ENCODE assay signal across 8 cellular contexts in the genomic region with DNA sequence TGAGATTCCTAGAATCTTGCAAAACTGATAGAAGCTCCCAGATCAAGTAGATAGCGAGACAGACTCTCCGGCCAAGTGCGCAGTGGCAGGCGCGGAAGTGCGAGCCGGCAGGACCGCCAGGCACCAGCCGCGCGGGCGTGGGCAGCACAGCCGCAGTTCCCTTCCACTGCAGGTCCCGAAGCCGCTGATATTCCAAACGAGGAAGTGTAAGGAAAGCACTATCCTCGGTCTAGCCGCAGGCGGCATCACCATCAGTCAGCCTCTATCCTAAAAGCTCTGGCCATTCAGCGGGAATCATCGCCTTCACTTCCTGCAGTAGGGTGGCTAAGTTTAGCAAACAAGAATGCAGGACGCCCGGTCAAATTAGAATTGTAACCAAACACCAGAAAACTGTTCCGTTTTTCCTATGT. TPM values are rescaled to one million over a fixed set of nuclear protein-coding genes. Genes with fewer than 3 reads are reported as not detected.
DNase-seq lines count a peak whose midpoint lies in the region; ATAC-seq, FAIRE-seq and TF ChIP-seq lines count a peak whose summit lies in the region.

No MANE protein-coding gene starts in this region.

- no peak overlapping the region for H3K27ac Mint-ChIP-seq in activated T-cell treated with anti-CD3 and anti-CD28 coated beads, Interleukin-2, amount 50 U/mL, for 72 hours
- H3K27ac Mint-ChIP-seq in naive thymus-derived CD8-positive, alpha-beta T cell = peak overlapping the region; percentile 22 to 96 (median 91)

- H3K9me3 Mint-ChIP-seq in activated T-cell treated with anti-CD3 and anti-CD28 coated beads, Interleukin-2, amount 50 U/mL, for 72 hours = no peaks in the 10 kb centered on the region
- no peaks in the 10 kb centered on the region for H3K9me3 Mint-ChIP-seq in naive thymus-derived CD8-positive, alpha-beta T cell

- TF ChIP-seq CTCF in foreskin fibroblast (IDR thresholded peaks at IDR 0.05; ENCODE audit: low read depth, low read length) = no peak

- H3K27me3 ChIP-seq in aorta (ENCODE audit: control insufficient read depth in 1 of 2, insufficient read depth in 2 of 2, low read length in 1 of 2) = no peaks in the 10 kb centered on the region

- intact Hi-C loops in aorta (cut with DNase I) = loop anchor here (2.0 to 10.0 kb wide), 4 partner anchors 18 to 300 kb away; a partner anchor contains a TSS

- FAIRE-seq in GM12891 (lab: Jason Lieb, UNC) = peak; percentile 62

- H3K36me3 ChIP-seq in aorta (ENCODE audit: control insufficient read depth in 1 of 2, insufficient read depth in 2 of 2, low read length in 1 of 2) = peaks cover 1 to 4% of the 10 kb centered on the region in 2 donors

- TF ChIP-seq POLR2A in GM12891 (IDR thresholded peaks at IDR 0.05; ENCODE audit: low read depth, low read length) = no peak

- H3K4me3 ChIP-seq in foreskin fibroblast (ENCODE audit: low read depth in 1 of 2, low read length in 2 of 2) (peak overlapping the region; percentile 84 to 91), aorta (ENCODE audit: low read length in 2 of 2) (peak overlapping the region; percentile 55 to 62)

- H3K36me3 Mint-ChIP-seq in activated T-cell treated with anti-CD3 and anti-CD28 coated beads, Interleukin-2, amount 50 U/mL, for 72 hours (ENCODE audit: insufficient read depth in 2 of 2) = peaks cover 2 to 3% of the 10 kb centered on the region in 2 donors
- peaks cover 0 to 13% (median 2%) of the 10 kb centered on the region in 3 donors for H3K36me3 Mint-ChIP-seq in naive thymus-derived CD8-positive, alpha-beta T cell

- no peaks in the 10 kb centered on the region for H3K9me3 ChIP-seq in aorta (ENCODE audit: control insufficient read depth, low read length)

- WGBS in aorta, 2 donors = 0 to 1% methylated on average over 24 of the region's 24 CpGs

- H3K4me1 ChIP-seq in aorta (ENCODE audit: control insufficient read depth in 1 of 2, insufficient read depth in 2 of 2, low read length in 2 of 2) = no peaks in the 10 kb centered on the region

- POLR2A ChIA-PET in naive thymus-derived CD8-positive, alpha-beta T cell (lab: Charles Lee) = interaction anchor here (0.9 to 2.6 kb wide), 4 partner anchors 16 to 295 kb away, joined by 3 to 21 read pairs (median 6); a partner anchor contains a TSS

- peak; percentile 38 for ATAC-seq in HG02763 (IDR thresholded peaks at IDR 0.05; ENCODE audit: unreplicated experiment)
- peak; percentile 36 to 50 for ATAC-seq in activated T-cell treated with anti-CD3 and anti-CD28 coated beads, Interleukin-2, amount 50 U/mL, for 72 hours (replicated peaks in 1 of 2)
- ATAC-seq in naive thymus-derived CD8-positive, alpha-beta T cell = peak; percentile 24 to 39
- ATAC-seq in aorta (ENCODE audit: low FRiP score) = peak; percentile 77

- no peaks in the 10 kb centered on the region for H3K27me3 Mint-ChIP-seq in activated T-cell treated with anti-CD3 and anti-CD28 coated beads, Interleukin-2, amount 50 U/mL, for 72 hours (ENCODE audit: low read depth)
- H3K27me3 Mint-ChIP-seq in naive thymus-derived CD8-positive, alpha-beta T cell = no peaks in the 10 kb centered on the region

- peak; percentile 52 for DNase-seq in AG08396 (ENCODE audit: low spot score)
- DNase-seq in GM12891 (ENCODE audit: insufficient read length, low spot score) = peak; percentile 18
- peak; percentile 64 for DNase-seq in NCI-H146 (lab: John Stamatoyannopoulos, UW)
- peak; percentile 36 to 51 for DNase-seq in activated T-cell treated with anti-CD3 and anti-CD28 coated beads, Interleukin-2, amount 50 U/mL, for 72 hours
- DNase-seq in foreskin fibroblast = peak; percentile 45 to 72
- peak in 4 of 10 donors; percentile 6 to 29 (median 8) for DNase-seq in naive thymus-derived CD8-positive, alpha-beta T cell
- DNase-seq in aorta = peak; percentile 71 to 82

- H3K4me3 Mint-ChIP-seq in activated T-cell treated with anti-CD3 and anti-CD28 coated beads, Interleukin-2, amount 50 U/mL, for 72 hours = peak overlapping the region; percentile 87 to 97
- peak overlapping the region; percentile 87 to 98 (median 92) for H3K4me3 Mint-ChIP-seq in naive thymus-derived CD8-positive, alpha-beta T cell

- peaks cover 16% of the 10 kb centered on the region for H3K4me1 Mint-ChIP-seq in activated T-cell treated with anti-CD3 and anti-CD28 coated beads, Interleukin-2, amount 50 U/mL, for 72 hours (ENCODE audit: low read depth)
- H3K4me1 Mint-ChIP-seq in naive thymus-derived CD8-positive, alpha-beta T cell = peaks cover 6 to 26% (median 23%) of the 10 kb centered on the region in 4 donors

- H3K27ac ChIP-seq in aorta (ENCODE audit: low read depth in 1 of 2, low read length in 2 of 2) = peak overlapping the region; percentile 28 to 66

TF ChIP-seq in GM12891, 5 proteins besides CTCF, POLR2A, EP300 and RAD21:
- peak; percentile 45; the same call in 1 of the 2 replicates for TF ChIP-seq SPI1 (IDR thresholded peaks at IDR 0.05; ENCODE audit: low read depth, low read length)
- TF ChIP-seq POLR2AphosphoS5 (IDR thresholded peaks at IDR 0.05; ENCODE audit: low read depth, low read length) = no peak
- TF ChIP-seq TAF1 (IDR thresholded peaks at IDR 0.05; ENCODE audit: low read depth, low read length) = no peak
- no peak for TF ChIP-seq POU2F2 (IDR thresholded peaks at IDR 0.05; ENCODE audit: low read depth, low read length)

RNA-seq across cellular contexts. Expression of a gene that starts 0.7 kb away (rescaled TPM):
- 14.3 TPM for polyA plus RNA-seq in GM12891 (2012; ENCODE audit: low read depth, missing spikeins)
- total RNA-seq in activated T-cell treated with anti-CD3 and anti-CD28 coated beads, Interleukin-2, amount 50 U/mL, for 72 hours = 10 to 100 TPM; 22.7 to 32.1 TPM
- total RNA-seq in naive thymus-derived CD8-positive, alpha-beta T cell = 10 to 100 TPM; 14.7 to 15.9 TPM
- polyA plus RNA-seq in naive thymus-derived CD8-positive, alpha-beta T cell = 10 to 100 TPM in 1 of 3 donors, 1 to 10 TPM in 2; 7.0 to 12.8 (median 9.4) TPM
- total RNA-seq in aorta = 10 to 100 TPM; 13.4 to 14.4 TPM
- polyA plus RNA-seq in aorta = 10 to 100 TPM; 14.8 to 30.8 TPM

RNA-seq across cellular contexts. Expression of a gene that starts 17.3 kb away (rescaled TPM):
- polyA plus RNA-seq in GM12891 (2012; ENCODE audit: low read depth, missing spikeins) = 13.9 TPM
- 10 to 100 TPM; 49.1 to 49.7 TPM for total RNA-seq in activated T-cell treated with anti-CD3 and anti-CD28 coated beads, Interleukin-2, amount 50 U/mL, for 72 hours
- total RNA-seq in naive thymus-derived CD8-positive, alpha-beta T cell = 10 to 100 TPM; 63.4 to 63.5 TPM
- polyA plus RNA-seq in naive thymus-derived CD8-positive, alpha-beta T cell = 10 to 100 TPM; 50.5 to 67.0 (median 55.0) TPM
- total RNA-seq in aorta = 10 to 100 TPM; 76.2 to 76.5 TPM
- 10 to 100 TPM; 10.7 to 30.2 TPM for polyA plus RNA-seq in aorta

RNA-seq across cellular contexts. Expression of a gene that starts 45.1 kb away (rescaled TPM):
- polyA plus RNA-seq in GM12891 (2012; ENCODE audit: low read depth, missing spikeins) = 14.8 TPM
- 10 to 100 TPM; 85.2 to 96.6 TPM for total RNA-seq in activated T-cell treated with anti-CD3 and anti-CD28 coated beads, Interleukin-2, amount 50 U/mL, for 72 hours
- total RNA-seq in naive thymus-derived CD8-positive, alpha-beta T cell = 10 to 100 TPM; 67.5 to 71.2 TPM
- polyA plus RNA-seq in naive thymus-derived CD8-positive, alpha-beta T cell = 100 to 1,000 TPM in 2 of 3 donors, 10 to 100 TPM in 1; 89.4 to 128 (median 104) TPM
- 10 to 100 TPM; 62.9 to 71.7 TPM for total RNA-seq in aorta
- polyA plus RNA-seq in aorta = 1 to 10 TPM; 6.4 to 8.0 TPM

RNA-seq across cellular contexts. Expression of a gene that starts 45.3 kb away (rescaled TPM):
- polyA plus RNA-seq in GM12891 (2012; ENCODE audit: low read depth, missing spikeins) = 42.7 TPM
- 10 to 100 TPM; 45.4 to 51.7 TPM for total RNA-seq in activated T-cell treated with anti-CD3 and anti-CD28 coated beads, Interleukin-2, amount 50 U/mL, for 72 hours
- total RNA-seq in naive thymus-derived CD8-positive, alpha-beta T cell = 10 to 100 TPM; 33.2 to 42.1 TPM
- 10 to 100 TPM; 52.7 to 65.5 (median 63.8) TPM for polyA plus RNA-seq in naive thymus-derived CD8-positive, alpha-beta T cell
- total RNA-seq in aorta = 10 to 100 TPM; 26.2 to 29.7 TPM
- polyA plus RNA-seq in aorta = 10 to 100 TPM; 10.5 to 17.9 TPM
